In genomic region chr4:159593157-159593556, GRCh38 we compare ENCODE assay signal across 17 cellular contexts.
DNase-seq lines count a peak whose midpoint lies in the region; ATAC-seq, FAIRE-seq and TF ChIP-seq lines count a peak whose summit lies in the region.
"Had no signal": no experiment of that assay in that cellular context is flagged by ENCODE, and none has a peak within 500 bp of the region (broad histone marks: within the 10 kb centered on the region; RNA-seq: fewer than 3 reads in every experiment).

No MANE protein-coding gene starts in this region.

- H3K4me3 Mint-ChIP-seq in nephron progenitor cell = no peak overlapping the region
- H3K4me3 Mint-ChIP-seq: CD4-positive, alpha-beta memory T cell had no signal

- peak overlapping the region; percentile 24 for H3K27ac Mint-ChIP-seq in nephron progenitor cell
- H3K27ac Mint-ChIP-seq: CD4-positive, alpha-beta memory T cell had no signal

- no peaks in the 10 kb centered on the region for H3K79me2 ChIP-seq in H1 (ENCODE audit: control insufficient read depth in 1 of 2, insufficient read depth in 2 of 2, low read length in 2 of 2)

- H3K36me3 Mint-ChIP-seq in nephron progenitor cell (ENCODE audit: low read depth) = no peaks in the 10 kb centered on the region
- H3K36me3 Mint-ChIP-seq: CD4-positive, alpha-beta memory T cell had no signal

- H3K23ac ChIP-seq in H1 (ENCODE audit: insufficient read length) = no peak overlapping the region

- no peak overlapping the region for H2BK15ac ChIP-seq in H1 (ENCODE audit: low read length)

- H4K8ac ChIP-seq in H1 (ENCODE audit: extremely low read depth, insufficient read depth, low read length) = no peak overlapping the region

- no peaks in the 10 kb centered on the region for H3K9me3 ChIP-seq in HUES48 (ENCODE audit: control insufficient read depth, insufficient read depth, low read length)
- H3K9me3 ChIP-seq in H1 (ENCODE audit: insufficient read depth in 2 of 2, low read depth in 1 of 2, low read length in 1 of 2) = no peaks in the 10 kb centered on the region
- no peaks in the 10 kb centered on the region for H3K9me3 ChIP-seq in esophagus muscularis mucosa
- H3K9me3 ChIP-seq: BE2C had no signal

- no peaks in the 10 kb centered on the region for H3K27me3 Mint-ChIP-seq in nephron progenitor cell (ENCODE audit: low read depth, poor library complexity)
- H3K27me3 Mint-ChIP-seq: CD4-positive, alpha-beta memory T cell had no signal

- no peak overlapping the region for H2AFZ ChIP-seq in H1 (ENCODE audit: low read length)

- TF ChIP-seq EP300 in H1 (IDR thresholded peaks at IDR 0.05; ENCODE audit: borderline replicate concordance in 1 of 2, low read depth in 2 of 2, low read length in 2 of 2) (no peak), esophagus muscularis mucosa (IDR thresholded peaks at IDR 0.05) (no peak)

- H4K20me1 ChIP-seq in H1 (replicated peaks in 1 of 2; ENCODE audit: control insufficient read depth in 1 of 2, insufficient read depth in 2 of 2, low read length in 2 of 2) = no peaks in the 10 kb centered on the region

- no peak overlapping the region for H3K4me3 ChIP-seq in HUES48 (ENCODE audit: low read depth, low read length)
- no peak overlapping the region for H3K4me3 ChIP-seq in H1 (ENCODE audit: extremely low read depth in 1 of 4, insufficient read depth in 2 of 4, low read depth in 3 of 4, low read length in 4 of 4)
- H3K4me3 ChIP-seq in esophagus muscularis mucosa = no peak overlapping the region
- H3K4me3 ChIP-seq: GM12878 had no signal

- POLR2A ChIA-PET in H1 (lab: Charles Lee; ENCODE audit: partially characterized antibody) = no interaction called here

- H3K4me2 ChIP-seq in H1 (ENCODE audit: insufficient read depth in 1 of 2, low read depth in 2 of 2, low read length in 2 of 2) = 0 out of 4 replicates have a peak overlapping the region, but pooled peaks of 1 of the 2 experiments have one; percentile 7

- H3K4me1 Mint-ChIP-seq in nephron progenitor cell = peaks cover 24% of the 10 kb centered on the region
- H3K4me1 Mint-ChIP-seq: CD4-positive, alpha-beta memory T cell had no signal

- H2AK5ac ChIP-seq in H1 (ENCODE audit: low read depth, low read length) = no peak overlapping the region

- H3K9me3 Mint-ChIP-seq in nephron progenitor cell = no peaks in the 10 kb centered on the region

- no peaks in the 10 kb centered on the region for H3K27me3 ChIP-seq in HUES48 (ENCODE audit: control insufficient read depth, insufficient read depth, low read length)
- no peaks in the 10 kb centered on the region for H3K27me3 ChIP-seq in H1 (replicated peaks in 1 of 4; ENCODE audit: control insufficient read depth in 3 of 4, extremely low read depth in 1 of 4, insufficient read depth in 3 of 4, low read length in 3 of 4)
- no peaks in the 10 kb centered on the region for H3K27me3 ChIP-seq in esophagus muscularis mucosa
- H3K27me3 ChIP-seq: BE2C had no signal

- H3K18ac ChIP-seq in H1 (ENCODE audit: extremely low read depth, low read length) = no peak overlapping the region

- no peak overlapping the region; the same call in 1 of the 2 replicates for H3K9ac ChIP-seq in HUES48 (ENCODE audit: low read depth, low read length)
- H3K9ac ChIP-seq in H1 (replicated peaks in 1 of 4; ENCODE audit: extremely low read depth in 1 of 4, low read depth in 3 of 4, low read length in 3 of 4) = no peak overlapping the region

- H2BK20ac ChIP-seq in H1 (ENCODE audit: low read length) = no peak overlapping the region

- H2BK120ac ChIP-seq in H1 (replicated peaks; ENCODE audit: low read depth, low read length) = peak overlapping the region; percentile 1

- intact Hi-C loops in esophagus muscularis mucosa (cut with DNase I) = no loop called here

- H3K27ac ChIP-seq in HUES48 (ENCODE audit: low read depth, low read length) (peak overlapping the region; percentile 85), H1 (ENCODE audit: low read depth, low read length) (no peak overlapping the region), esophagus muscularis mucosa (replicated peaks in 1 of 4) (no peak overlapping the region)
- H3K27ac ChIP-seq: C4-2B had no signal

- H3K79me1 ChIP-seq in H1 (ENCODE audit: low read depth, low read length) = no peaks in the 10 kb centered on the region

- no peak overlapping the region for H4K5ac ChIP-seq in H1 (ENCODE audit: insufficient read length, low read depth, low read length)

- H3K56ac ChIP-seq in H1 (replicated peaks; ENCODE audit: insufficient read length, low read depth, low read length) = no peak overlapping the region

- no peak overlapping the region for H3K14ac ChIP-seq in H1 (ENCODE audit: insufficient read length)

- H3K36me3 ChIP-seq in HUES48 (ENCODE audit: control insufficient read depth, insufficient read depth, low read length) (no peaks in the 10 kb centered on the region), H1 (ENCODE audit: control insufficient read depth in 2 of 4, insufficient read depth in 4 of 4, low read length in 3 of 4) (no peaks in the 10 kb centered on the region), esophagus muscularis mucosa (no peaks in the 10 kb centered on the region)
- H3K36me3 ChIP-seq: BE2C had no signal

- H3K4me1 ChIP-seq in HUES48 (ENCODE audit: control insufficient read depth, insufficient read depth, low read length) = peaks cover 46% of the 10 kb centered on the region
- H3K4me1 ChIP-seq in H1 (replicated peaks in 1 of 4; ENCODE audit: control insufficient read depth in 3 of 4, insufficient read depth in 4 of 4, low read length in 3 of 4) = peaks cover 4 to 28% (median 11%) of the 10 kb centered on the region in 4 experiments; a peak in 6 of 7 replicates
- no peaks in the 10 kb centered on the region for H3K4me1 ChIP-seq in esophagus muscularis mucosa
- H3K4me1 ChIP-seq: BE2C had no signal

- no peak overlapping the region for H4K91ac ChIP-seq in H1 (replicated peaks; ENCODE audit: insufficient read length, low read length)

- CTCF ChIA-PET in H1 (lab: Charles Lee; ENCODE audit: partially characterized antibody) = interaction anchor here (0.6 to 1.2 kb wide), 4 partner anchors 28 to 254 kb away, joined by 3 to 4 read pairs (median 3); no protein-coding TSS in a partner anchor

- peak overlapping the region; percentile 2; the same call in 1 of the 2 replicates for H2BK5ac ChIP-seq in H1 (ENCODE audit: low read depth, low read length)

- FAIRE-seq in H1 (lab: Jason Lieb, UNC) = no peak
- FAIRE-seq: A204.1, GM12878, GM18507, HepG2 had no signal

- DNase-seq in H1 (ENCODE audit: low read depth in 1 of 2, low spot score in 2 of 2) (no peak), nephron progenitor cell (no peak), NCI-H748 (lab: John Stamatoyannopoulos, UW; ENCODE audit: unreplicated experiment) (no peak), NOMO-1 (lab: John Stamatoyannopoulos, UW; ENCODE audit: unreplicated experiment in 2 of 2) (no peak), esophagus muscularis mucosa (ENCODE audit: extremely low spot score) (no peak)
- DNase-seq: BE2C; CD4-positive, alpha-beta memory T cell; DMS79; GOT3; HCEC 1CT had no signal

- ATAC-seq in HG03565 (IDR thresholded peaks at IDR 0.05; ENCODE audit: unreplicated experiment) = no peak
- ATAC-seq: GM12878, HepG2 had no signal

- TF ChIP-seq RAD21 in H1 (IDR thresholded peaks at IDR 0.05 in 1 of 2, conservative IDR thresholded peaks at IDR 0.05 in 1 of 2; ENCODE audit: low read depth in 2 of 2, low read length in 2 of 2) = no peak

- no peaks in the 10 kb centered on the region for H3K23me2 ChIP-seq in H1 (ENCODE audit: low read depth, low read length)

- no peak for TF ChIP-seq CTCF in H1 (IDR thresholded peaks at IDR 0.05; ENCODE audit: control extremely low read depth in 1 of 3, insufficient read depth in 1 of 3, low read depth in 1 of 3, low read length in 3 of 3)
- no peak for TF ChIP-seq CTCF in nephron progenitor cell (IDR thresholded peaks at IDR 0.05)
- no peak for TF ChIP-seq CTCF in esophagus muscularis mucosa (IDR thresholded peaks at IDR 0.05)

- H3K4ac ChIP-seq in H1 (replicated peaks; ENCODE audit: insufficient read length, low read depth, low read length) = no peak overlapping the region

- TF ChIP-seq POLR2A in H1 (IDR thresholded peaks at IDR 0.05; ENCODE audit: control extremely low read depth in 1 of 2, low read depth in 2 of 2, low read length in 2 of 2) (no peak), esophagus muscularis mucosa (IDR thresholded peaks at IDR 0.05; ENCODE audit: low read depth) (no peak)

- no peak overlapping the region for H2BK12ac ChIP-seq in H1 (ENCODE audit: low read depth, low read length)

- 25% methylated on average over 1 of the region's 1 CpG; no CpG with 5 or more reads in 1 of the 2 experiments for WGBS in H1 (ENCODE audit: extremely low coverage in 1 of 2, insufficient coverage in 1 of 2, insufficient read length in 1 of 2, insufficient replicate concordance in 2 of 2, low coverage in 1 of 2, low lambda C conversion rate in 2 of 2, missing lambda C conversion rate in 1 of 2), 2 experiments
- 40% methylated on average over 1 of the region's 1 CpG for WGBS in esophagus muscularis mucosa

TF ChIP-seq in H1, 55 proteins besides CTCF, POLR2A, EP300 and RAD21 (continues in another document):
- TF ChIP-seq SP4 (IDR thresholded peaks at IDR 0.05; ENCODE audit: low read length) (no peak), KDM5A (IDR thresholded peaks at IDR 0.05; ENCODE audit: low read length) (no peak), TBP (IDR thresholded peaks at IDR 0.05; ENCODE audit: low read depth, low read length) (no peak), TCF12 (IDR thresholded peaks at IDR 0.05; ENCODE audit: low read depth, low read length) (no peak), ZNF274 (IDR thresholded peaks at IDR 0.05; ENCODE audit: borderline replicate concordance, extremely low read depth, low read length) (no peak), SUZ12 (IDR thresholded peaks at IDR 0.05; ENCODE audit: low read length) (no peak), EZH2 (IDR thresholded peaks at IDR 0.05; ENCODE audit: low read depth, low read length, severe bottlenecking) (no peak), RBBP5 (IDR thresholded peaks at IDR 0.05; ENCODE audit: borderline replicate concordance, low read depth, low read length) (no peak), JUND (IDR thresholded peaks at IDR 0.05; ENCODE audit: low read length) (no peak), BRCA1 (IDR thresholded peaks at IDR 0.05; ENCODE audit: low read depth, low read length) (no peak), CREB1 (IDR thresholded peaks at IDR 0.05) (no peak), EGR1 (IDR thresholded peaks at IDR 0.05; ENCODE audit: borderline replicate concordance, low read depth, low read length) (no peak), GABPA (IDR thresholded peaks at IDR 0.05; ENCODE audit: borderline replicate concordance, insufficient read depth, low read length) (no peak), MAX (IDR thresholded peaks at IDR 0.05) (no peak), SIX5 (IDR thresholded peaks at IDR 0.05; ENCODE audit: low read depth, low read length) (no peak)
